15 cellular contexts compared by ENCODE assay signal in the genomic region with DNA sequence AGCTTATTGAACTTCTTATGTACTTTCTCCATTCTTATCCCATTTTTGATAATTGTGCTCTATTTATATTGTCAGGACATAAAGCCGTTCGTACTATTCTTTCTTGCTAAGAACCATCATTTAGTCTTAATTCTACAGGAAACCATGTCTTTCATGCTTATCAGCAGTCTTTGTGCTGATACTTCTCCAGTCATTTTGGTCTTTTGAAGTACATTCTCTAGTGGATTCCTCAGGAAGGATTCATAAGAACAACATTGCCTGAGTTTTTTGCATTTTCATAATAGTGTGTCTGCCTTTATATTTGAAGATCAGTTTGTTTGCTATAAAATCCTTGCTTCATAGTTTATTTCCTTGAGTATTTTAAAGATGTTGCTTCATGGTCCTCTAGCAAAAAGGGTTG.
"Had no signal": no experiment of that assay in that cellular context is flagged by ENCODE, and none has a peak within 500 bp of the region (broad histone marks: within the 10 kb centered on the region; RNA-seq: fewer than 3 reads in every experiment).

No MANE protein-coding gene starts in this region.

- H3K4me1 ChIP-seq: esophagus muscularis mucosa, foreskin keratinocyte had no signal

- H3K36me3 ChIP-seq: esophagus muscularis mucosa, neutrophil had no signal

- H3K27me3 ChIP-seq: esophagus muscularis mucosa, hepatocyte had no signal

- H3K9me3 ChIP-seq: esophagus muscularis mucosa, mucosa of descending colon, neutrophil had no signal

- DNase-seq: effector memory CD8-positive, alpha-beta T cell; foreskin keratinocyte; head of caudate nucleus; mammary epithelial cell; mucosa of descending colon; naive thymus-derived CD8-positive, alpha-beta T cell; posterior cingulate gyrus; stimulated activated CD4-positive, alpha-beta T cell treated with anti-CD3 and anti-CD28 coated beads, Interleukin-12 subunit alpha, Interleukin-12 subunit beta, amount 100 ng/mL, for 4 hours; stimulated activated naive CD4-positive, alpha-beta T cell treated with Interleukin-2 at 50 U/mL for 16 hours had no signal

- ATAC-seq: effector memory CD8-positive, alpha-beta T cell; foreskin keratinocyte; left lobe of liver; mucosa of descending colon; naive thymus-derived CD8-positive, alpha-beta T cell; sciatic nerve had no signal

- H3K4me3 ChIP-seq: esophagus muscularis mucosa, hepatocyte, mucosa of descending colon, skin epidermis had no signal
